In genomic region chr1:212719633-212720032, GRCh38 we compare ENCODE assay signal across 11 cellular contexts.
"Had no signal": no experiment of that assay in that cellular context is flagged by ENCODE, and none has a peak within 500 bp of the region (broad histone marks: within the 10 kb centered on the region; RNA-seq: fewer than 3 reads in every experiment).

No MANE protein-coding gene starts in this region.

- H3K36me3 ChIP-seq: HAP-1 had no signal

- H3K4me3 ChIP-seq: GM23248, GM23338, HAP-1 had no signal

- H3K4me3 Mint-ChIP-seq: GM23338, H9, HFFc6 had no signal

- H3K9ac ChIP-seq: GM23248 had no signal

- H3K4me1 ChIP-seq: HAP-1 had no signal

- ATAC-seq: GM23338, HCT116 had no signal

- DNase-seq: GM23248, GOT3, H7, H9, HCEC 1CT, HFFc6 had no signal

- H3K4me2 ChIP-seq: GM23338 had no signal

- FAIRE-seq: H1, H54 had no signal

- H3K27ac Mint-ChIP-seq: GM23338, H9, HFFc6 had no signal

- H2AFZ ChIP-seq: GM23248, GM23338 had no signal

- H3K9me3 Mint-ChIP-seq: HFFc6 had no signal

- H3K27ac ChIP-seq: GM23248 had no signal

- H3K4me1 Mint-ChIP-seq: GM23338, H9 had no signal
